ENCODE assay signal across 11 cellular contexts in genomic region chr9:131411719-131412681, GRCh38. TPM values are rescaled to one million over a fixed set of nuclear protein-coding genes. Genes with fewer than 3 reads are reported as not detected.
DNase-seq lines count a peak whose midpoint lies in the region; ATAC-seq and TF ChIP-seq lines count a peak whose summit lies in the region.
"Had no signal": no experiment of that assay in that cellular context is flagged by ENCODE, and none has a peak within 500 bp of the region (broad histone marks: within the 10 kb centered on the region; RNA-seq: fewer than 3 reads in every experiment).

No MANE protein-coding gene starts in this region.

- H3K27ac Mint-ChIP-seq in activated naive CD4-positive, alpha-beta T cell treated with anti-CD3 and anti-CD28 coated beads, Interleukin-2, amount 10 ng/mL, durations not matched to agents 7 days and 5 days, result peak overlapping the region; percentile 37
- H3K27ac Mint-ChIP-seq in WTC11 (peak overlapping the region; percentile 78), HFFc6 (no peak overlapping the region)

- POLR2A ChIA-PET in WTC11 (lab: Charles Lee), result interaction anchor here (1.0 kb wide), 1 partner anchor 39 kb away, joined by 6 read pairs; no protein-coding TSS in a partner anchor

- no peak overlapping the region for H3K4me3 Mint-ChIP-seq in activated naive CD4-positive, alpha-beta T cell treated with anti-CD3 and anti-CD28 coated beads, Interleukin-2, amount 10 ng/mL, durations not matched to agents 7 days and 5 days
- H3K4me3 Mint-ChIP-seq in WTC11 (no peak overlapping the region), HFFc6 (no peak overlapping the region; the same call in 1 of the 2 replicates)

- no peaks in the 10 kb centered on the region for H3K27me3 Mint-ChIP-seq in activated naive CD4-positive, alpha-beta T cell treated with anti-CD3 and anti-CD28 coated beads, Interleukin-2, amount 10 ng/mL, durations not matched to agents 7 days and 5 days
- H3K27me3 Mint-ChIP-seq in WTC11 (ENCODE audit: low read depth) (no peaks in the 10 kb centered on the region), HFFc6 (ENCODE audit: insufficient read depth) (peaks cover 1% of the 10 kb centered on the region; the same call in 1 of the 2 replicates)

- H3K4me1 ChIP-seq in spleen, result peaks cover 48 to 100% (median 91%) of the 10 kb centered on the region in 6 donors

- H3K4me3 ChIP-seq in spleen, result no peak overlapping the region
- H3K4me3 ChIP-seq: right atrium auricular region, tibial artery had no signal

- H3K4me1 Mint-ChIP-seq in activated naive CD4-positive, alpha-beta T cell treated with anti-CD3 and anti-CD28 coated beads, Interleukin-2, amount 10 ng/mL, durations not matched to agents 7 days and 5 days, result peaks cover 92% of the 10 kb centered on the region
- H3K4me1 Mint-ChIP-seq in WTC11 (peaks cover 68% of the 10 kb centered on the region), HFFc6 (ENCODE audit: low read depth) (peaks cover 65% of the 10 kb centered on the region)

- no peaks in the 10 kb centered on the region for H3K27me3 ChIP-seq in spleen (replicated peaks in 1 of 7)
- H3K27me3 ChIP-seq: right atrium auricular region, tibial artery had no signal

- H3K36me3 ChIP-seq in spleen, result peaks cover 0 to 21% (median 0%) of the 10 kb centered on the region in 6 donors
- H3K36me3 ChIP-seq: right atrium auricular region, tibial artery had no signal

- no peak for TF ChIP-seq POLR2A in spleen (IDR thresholded peaks at IDR 0.05)

- no peak for TF ChIP-seq CTCF in WTC11 (IDR thresholded peaks at IDR 0.05)
- no peak for TF ChIP-seq CTCF in spleen (IDR thresholded peaks at IDR 0.05 in 8 of 11, conservative IDR thresholded peaks at IDR 0.05 in 3 of 11)
- TF ChIP-seq CTCF in HFFc6 (IDR thresholded peaks at IDR 0.05), result no peak

- ATAC-seq in WTC11 (no peak), left lobe of liver (no peak), GM21825 (IDR thresholded peaks at IDR 0.05; ENCODE audit: unreplicated experiment) (no peak)

- CTCF ChIA-PET in activated naive CD4-positive, alpha-beta T cell treated with anti-CD3 and anti-CD28 coated beads, Interleukin-2, amount 10 ng/mL, durations not matched to agents 7 days and 5 days (lab: Charles Lee), result interaction anchor here (0.9 to 1.1 kb wide), 3 partner anchors 10 to 328 kb away, joined by 3 to 5 read pairs (median 3); partner anchors contain the start of gene RAPGEF1
- CTCF ChIA-PET in WTC11 (lab: Charles Lee), result interaction anchor here (0.6 to 8.8 kb wide), 3 partner anchors 43 to 62 kb away, joined by 3 to 72 read pairs (median 5); no protein-coding TSS in a partner anchor

- H3K9me3 Mint-ChIP-seq in activated naive CD4-positive, alpha-beta T cell treated with anti-CD3 and anti-CD28 coated beads, Interleukin-2, amount 10 ng/mL, durations not matched to agents 7 days and 5 days, result no peaks in the 10 kb centered on the region
- H3K9me3 Mint-ChIP-seq in WTC11, result peaks cover 20% of the 10 kb centered on the region
- no peaks in the 10 kb centered on the region for H3K9me3 Mint-ChIP-seq in HFFc6

- peaks cover 54% of the 10 kb centered on the region for H3K36me3 Mint-ChIP-seq in activated naive CD4-positive, alpha-beta T cell treated with anti-CD3 and anti-CD28 coated beads, Interleukin-2, amount 10 ng/mL, durations not matched to agents 7 days and 5 days
- H3K36me3 Mint-ChIP-seq in WTC11, result peaks cover 38% of the 10 kb centered on the region
- 0 out of 2 replicates have a peak, but pooled peaks cover 6% of the 10 kb centered on the region for H3K36me3 Mint-ChIP-seq in HFFc6 (ENCODE audit: low read depth)

- H3K9me3 ChIP-seq in spleen, result no peaks in the 10 kb centered on the region
- H3K9me3 ChIP-seq: right atrium auricular region, tibial artery had no signal

- no peak for DNase-seq in activated naive CD4-positive, alpha-beta T cell treated with anti-CD3 and anti-CD28 coated beads, Interleukin-2, amount 10 ng/mL, durations not matched to agents 7 days and 5 days
- no peak for DNase-seq in activated naive CD4-positive, alpha-beta T cell treated with Interleukin-2 at 50 U/mL for 16 hours
- DNase-seq in WTC11 (ENCODE audit: low spot score), result no peak
- DNase-seq in globus pallidus (ENCODE audit: low spot score), result peak; percentile 61
- DNase-seq in spleen, result peak; percentile 31
- no peak for DNase-seq in left lobe of liver (ENCODE audit: low spot score)
- no peak for DNase-seq in HFFc6
- DNase-seq: Kasumi-1, tibial artery had no signal

- intact Hi-C loops in spleen (cut with DNase I; ENCODE audit: low total_unique reads), result no loop called here

- WGBS in spleen, 5 donors, result 92 to 95% (median 94%) methylated on average over 15 of the region's 15 CpGs

- no peak overlapping the region for H3K27ac ChIP-seq in spleen
- H3K27ac ChIP-seq: tibial artery had no signal

TF ChIP-seq in WTC11, 78 proteins besides CTCF, POLR2A, EP300 and RAD21:
- TF ChIP-seq, protein P1, sequence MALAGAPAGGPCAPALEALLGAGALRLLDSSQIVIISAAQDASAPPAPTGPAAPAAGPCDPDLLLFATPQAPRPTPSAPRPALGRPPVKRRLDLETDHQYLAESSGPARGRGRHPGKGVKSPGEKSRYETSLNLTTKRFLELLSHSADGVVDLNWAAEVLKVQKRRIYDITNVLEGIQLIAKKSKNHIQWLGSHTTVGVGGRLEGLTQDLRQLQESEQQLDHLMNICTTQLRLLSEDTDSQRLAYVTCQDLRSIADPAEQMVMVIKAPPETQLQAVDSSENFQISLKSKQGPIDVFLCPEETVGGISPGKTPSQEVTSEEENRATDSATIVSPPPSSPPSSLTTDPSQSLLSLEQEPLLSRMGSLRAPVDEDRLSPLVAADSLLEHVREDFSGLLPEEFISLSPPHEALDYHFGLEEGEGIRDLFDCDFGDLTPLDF (CRISPR knock-in tag; IDR thresholded peaks at IDR 0.05), result no peak

RNA-seq across cellular contexts. Expression of gene PRRC2B, which starts 18.1 kb away (rescaled TPM):
- total RNA-seq in WTC11 (2021) (272 to 314 TPM (median 311 TPM) in 3 replicates), spleen (100 to 1,000 TPM; 136 to 235 (median 186) TPM), left lobe of liver (80.7 TPM)
- 10 to 100 TPM; 23.3 to 63.1 (median 31.4) TPM for polyA plus RNA-seq in spleen
- 100 to 1,000 TPM; 130 to 173 (median 145) TPM for total RNA-seq in HFFc6 (2021; fragmentation: NEBNext Ultra II Directional; extraction: Animal tissue kit (Norgen Biotek cat#: 25700))

Comparison
In these comparisons a context has a peak if more than half of its experiments do, and no peak if none do; other contexts are left out.
1. DNase-seq: peak in globus pallidus (single experiment) and spleen (single experiment); none in activated naive CD4-positive, alpha-beta T cell treated with anti-CD3 and anti-CD28 coated beads, Interleukin-2, amount 10 ng/mL, durations not matched to agents 7 days and 5 days (single experiment), activated naive CD4-positive, alpha-beta T cell treated with Interleukin-2 at 50 U/mL for 16 hours (single experiment), WTC11 (single experiment), left lobe of liver (single experiment) and HFFc6 (single experiment).